Comparison of ENCODE assay signal across 13 cellular contexts in the genomic region with DNA sequence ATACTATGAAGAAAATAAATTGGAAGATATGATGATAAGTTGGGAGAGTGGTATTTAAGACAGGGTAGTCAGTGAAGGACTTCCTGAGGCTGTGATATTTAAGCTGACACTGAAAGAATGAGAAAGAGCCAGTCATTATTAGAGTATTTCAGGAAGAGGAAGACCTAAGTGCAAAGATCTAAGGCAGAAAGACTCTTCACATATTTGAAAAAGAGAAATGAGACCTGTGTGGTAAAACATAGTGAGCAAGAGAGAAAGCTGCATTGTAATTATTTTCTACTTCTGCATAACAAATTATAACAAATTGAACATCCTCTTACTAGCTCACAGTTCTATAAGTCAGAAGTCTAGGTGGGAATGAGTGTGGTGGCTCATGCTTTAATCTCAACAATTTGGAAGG. TPM values are rescaled to one million over a fixed set of nuclear protein-coding genes. Genes with fewer than 3 reads are reported as not detected.
A peak's percentile ranks its signal among the peaks of the same experiment; 100 is the strongest.
DNase-seq lines count a peak whose midpoint lies in the region; ATAC-seq and TF ChIP-seq lines count a peak whose summit lies in the region.
"Had no signal": no experiment of that assay in that cellular context is flagged by ENCODE, and none has a peak within 500 bp of the region (broad histone marks: within the 10 kb centered on the region; RNA-seq: fewer than 3 reads in every experiment).

No MANE protein-coding gene starts in this region.

- H3K9me3 ChIP-seq in SK-N-MC (ENCODE audit: low read depth, low read length) = no peaks in the 10 kb centered on the region
- H3K9me3 ChIP-seq in MM.1S (replicated peaks; ENCODE audit: insufficient read depth, low read length) = no peaks in the 10 kb centered on the region
- no peaks in the 10 kb centered on the region for H3K9me3 ChIP-seq in BE2C

- no peaks in the 10 kb centered on the region for H4K20me1 ChIP-seq in MM.1S (ENCODE audit: insufficient read depth, low read length)

- no peak overlapping the region for H3K4me2 ChIP-seq in MM.1S (ENCODE audit: low read depth, low read length)

- H3K27me3 ChIP-seq in MM.1S (replicated peaks; ENCODE audit: insufficient read depth, low read length) (no peaks in the 10 kb centered on the region), BE2C (no peaks in the 10 kb centered on the region)

- H3F3A ChIP-seq in MM.1S (ENCODE audit: insufficient read depth, low read length) = no peaks in the 10 kb centered on the region

- H3K79me2 ChIP-seq in MM.1S (ENCODE audit: low read length) = no peaks in the 10 kb centered on the region

- H2AFZ ChIP-seq in MM.1S (ENCODE audit: low read length) = no peak overlapping the region

- TF ChIP-seq CTCF in MM.1S (IDR thresholded peaks at IDR 0.05; ENCODE audit: low read length) (no peak), BE2C (IDR thresholded peaks at IDR 0.05; ENCODE audit: low read depth, low read length) (no peak)

- H3K9me2 ChIP-seq in MM.1S (replicated peaks; ENCODE audit: insufficient read depth, low read length) = no peaks in the 10 kb centered on the region

- ATAC-seq in GM18499 (IDR thresholded peaks at IDR 0.05; ENCODE audit: insufficient read depth, unreplicated experiment) = peak; percentile 76
- peak; percentile 65 for ATAC-seq in GM21367 (IDR thresholded peaks at IDR 0.05; ENCODE audit: unreplicated experiment)
- ATAC-seq in HG03060 (IDR thresholded peaks at IDR 0.05; ENCODE audit: low read depth, unreplicated experiment) = peak; percentile 70
- ATAC-seq: activated CD4-positive, alpha-beta T cell treated with anti-CD3 and anti-CD28 coated beads for 36 hours had no signal

- H3K36me3 ChIP-seq in SK-N-MC (ENCODE audit: insufficient read depth, low read length) = no peaks in the 10 kb centered on the region
- H3K36me3 ChIP-seq in MM.1S (replicated peaks; ENCODE audit: insufficient read depth, low read length) = no peaks in the 10 kb centered on the region
- H3K36me3 ChIP-seq in BE2C = no peaks in the 10 kb centered on the region

- H3K27ac ChIP-seq in SK-N-MC = peak overlapping the region; percentile 100
- no peak overlapping the region for H3K27ac ChIP-seq in MM.1S (ENCODE audit: low read length)

- DNase-seq in SK-N-MC (ENCODE audit: low read depth, low spot score) (no peak), GOT3 (lab: John Stamatoyannopoulos, UW) (no peak), MM.1S (no peak), BE2C (no peak), medulla oblongata (ENCODE audit: extremely low spot score) (no peak)
- DNase-seq: activated CD4-positive, alpha-beta T cell treated with anti-CD3 and anti-CD28 coated beads for 36 hours; activated naive CD4-positive, alpha-beta T cell; Kasumi-1; kidney; nephron progenitor cell had no signal

- peaks cover 7% of the 10 kb centered on the region for H3K4me1 ChIP-seq in MM.1S (ENCODE audit: low read length)
- peaks cover 5% of the 10 kb centered on the region for H3K4me1 ChIP-seq in BE2C

- no peak overlapping the region for H3K9ac ChIP-seq in SK-N-MC (ENCODE audit: insufficient read length)
- no peak overlapping the region for H3K9ac ChIP-seq in MM.1S (ENCODE audit: low read length)

- H3K4me3 ChIP-seq in SK-N-MC (peak overlapping the region; percentile 24; the same call in 1 of the 2 replicates), MM.1S (ENCODE audit: low read length) (no peak overlapping the region), BE2C (ENCODE audit: low read depth, low read length) (no peak overlapping the region)

RNA-seq across cellular contexts. Expression of gene DOCK7, which starts 34.6 kb away (rescaled TPM):
- 32.9 TPM for polyA plus RNA-seq in BE2C (2012; ENCODE audit: insufficient read depth, insufficient read length, low read depth)
